20 cellular contexts compared by ENCODE assay signal in genomic region chr21:44263768-44264167, GRCh38. TPM values are rescaled to one million over a fixed set of nuclear protein-coding genes. Genes with fewer than 3 reads are reported as not detected.
DNase-seq lines count a peak whose midpoint lies in the region; ATAC-seq and TF ChIP-seq lines count a peak whose summit lies in the region.
"Had no signal": no experiment of that assay in that cellular context is flagged by ENCODE, and none has a peak within 500 bp of the region (broad histone marks: within the 10 kb centered on the region; RNA-seq: fewer than 3 reads in every experiment).

No MANE protein-coding gene starts in this region.

- TF ChIP-seq CTCF in chondrocyte (IDR thresholded peaks at IDR 0.05) (no peak), neural progenitor cell (IDR thresholded peaks at IDR 0.05) (no peak), lower lobe of right lung (IDR thresholded peaks at IDR 0.05) (no peak)

- peak overlapping the region; percentile 60 for H2AFZ ChIP-seq in neural progenitor cell (replicated peaks)

- H3K4me1 Mint-ChIP-seq in chondrocyte (ENCODE audit: low read depth) (peaks cover 3% of the 10 kb centered on the region), neural progenitor cell (peaks cover 5% of the 10 kb centered on the region)
- H3K4me1 Mint-ChIP-seq: T-cell had no signal

- WGBS in HUES64 = 73% methylated on average over 2 of the region's 4 CpGs

- no peak for ATAC-seq in lower lobe of right lung
- ATAC-seq: T-cell had no signal

- H3K4me2 ChIP-seq in BLaER1 (peak overlapping the region; percentile 85), neural progenitor cell (peak overlapping the region; percentile 71)

- H3K4me1 ChIP-seq in BLaER1 = peaks cover 67% of the 10 kb centered on the region
- H3K4me1 ChIP-seq in HUES64 (ENCODE audit: insufficient read depth, low read length) = peaks cover 9% of the 10 kb centered on the region; the same call in 1 of the 2 replicates
- H3K4me1 ChIP-seq in neural progenitor cell = peaks cover 11% of the 10 kb centered on the region
- no peaks in the 10 kb centered on the region for H3K4me1 ChIP-seq in lower lobe of right lung

- H3K27me3 Mint-ChIP-seq in chondrocyte (ENCODE audit: low read depth) (peaks cover 10% of the 10 kb centered on the region), neural progenitor cell (ENCODE audit: insufficient read depth, low read depth) (peaks cover 7% of the 10 kb centered on the region)
- H3K27me3 Mint-ChIP-seq: T-cell had no signal

- H3K9me3 ChIP-seq in BLaER1 (no peaks in the 10 kb centered on the region), HUES64 (ENCODE audit: insufficient read depth, low read depth, low read length) (no peaks in the 10 kb centered on the region), neural progenitor cell (ENCODE audit: low read depth) (no peaks in the 10 kb centered on the region), lower lobe of right lung (no peaks in the 10 kb centered on the region)

- peak; percentile 36 for DNase-seq in chondrocyte (ENCODE audit: low spot score)
- peak; percentile 40 for DNase-seq in neural progenitor cell (ENCODE audit: low spot score)
- DNase-seq in activated CD4-positive, alpha-beta T cell treated with anti-CD3 and anti-CD28 coated beads for 4 hours = no peak
- DNase-seq in lower lobe of right lung = no peak
- no peak for DNase-seq in NCI-H774 (lab: John Stamatoyannopoulos, UW)
- DNase-seq in effector CD8-positive, alpha-beta T cell (lab: John Stamatoyannopoulos, UW) = no peak
- DNase-seq: C1 segment of cervical spinal cord, DMS153, EL, HCEC 1CT, KG1, NCI-H1092, NCI-H1694, NCI-H510A treated with DMSO at 0.1 percent for 48 hours, T-cell had no signal

- H3K36me3 Mint-ChIP-seq in chondrocyte (ENCODE audit: low read depth) (peaks cover 2% of the 10 kb centered on the region), neural progenitor cell (no peaks in the 10 kb centered on the region)
- H3K36me3 Mint-ChIP-seq: T-cell had no signal

- no peak overlapping the region for H3K9ac ChIP-seq in BLaER1
- H3K9ac ChIP-seq in HUES64 (ENCODE audit: low read depth, low read length) = no peak overlapping the region
- H3K9ac ChIP-seq in neural progenitor cell = no peak overlapping the region

- no peak overlapping the region for H3K4me3 ChIP-seq in BLaER1
- no peak overlapping the region for H3K4me3 ChIP-seq in HUES64 (ENCODE audit: low read length)
- H3K4me3 ChIP-seq in neural progenitor cell = peak overlapping the region; percentile 9
- no peak overlapping the region for H3K4me3 ChIP-seq in lower lobe of right lung
- H3K4me3 ChIP-seq: SK-N-MC had no signal

- intact Hi-C loops in lower lobe of right lung (cut with DNase I) = no loop called here

- H3K27ac ChIP-seq in BLaER1 (peak overlapping the region; percentile 81), HUES64 (ENCODE audit: low read depth, low read length) (peak overlapping the region; percentile 49; the same call in 1 of the 2 replicates), neural progenitor cell (peak overlapping the region; percentile 63), lower lobe of right lung (no peak overlapping the region)
- H3K27ac ChIP-seq: 22Rv1, SK-N-MC had no signal

- peaks cover 9% of the 10 kb centered on the region for H3K9me3 Mint-ChIP-seq in chondrocyte (ENCODE audit: low read depth)
- peaks cover 10% of the 10 kb centered on the region for H3K9me3 Mint-ChIP-seq in neural progenitor cell
- H3K9me3 Mint-ChIP-seq: T-cell had no signal

- no peaks in the 10 kb centered on the region for H3K79me2 ChIP-seq in neural progenitor cell (ENCODE audit: low read depth)

- H4K20me1 ChIP-seq in BLaER1 (no peaks in the 10 kb centered on the region), neural progenitor cell (ENCODE audit: low read depth) (no peaks in the 10 kb centered on the region)

- H3K36me3 ChIP-seq in BLaER1 (no peaks in the 10 kb centered on the region), HUES64 (ENCODE audit: insufficient read depth, low read length) (no peaks in the 10 kb centered on the region), neural progenitor cell (no peaks in the 10 kb centered on the region), lower lobe of right lung (no peaks in the 10 kb centered on the region)

- H3F3A ChIP-seq in neural progenitor cell (ENCODE audit: low read depth) = peaks cover 14% of the 10 kb centered on the region

- H3K4me3 Mint-ChIP-seq in chondrocyte (ENCODE audit: unreplicated experiment) (no peak overlapping the region), neural progenitor cell (peak overlapping the region; percentile 55)
- H3K4me3 Mint-ChIP-seq: T-cell had no signal

- H3K27me3 ChIP-seq in BLaER1 = no peaks in the 10 kb centered on the region
- no peaks in the 10 kb centered on the region for H3K27me3 ChIP-seq in HUES64 (ENCODE audit: insufficient read depth, low read length)
- no peaks in the 10 kb centered on the region for H3K27me3 ChIP-seq in neural progenitor cell
- no peaks in the 10 kb centered on the region for H3K27me3 ChIP-seq in lower lobe of right lung (ENCODE audit: low read depth)

- no peak overlapping the region for H3K27ac Mint-ChIP-seq in chondrocyte (ENCODE audit: unreplicated experiment)
- H3K27ac Mint-ChIP-seq in neural progenitor cell = peak overlapping the region; percentile 81
- H3K27ac Mint-ChIP-seq: T-cell had no signal

RNA-seq across cellular contexts. Expression of gene DNMT3L, which starts 2.1 kb away (rescaled TPM):
- polyA plus RNA-seq in HUES64 (2013, experiment 1 of 2) = 0.20 TPM
- polyA plus RNA-seq in HUES64 (2013, experiment 2 of 2) = not detected
- total RNA-seq in chondrocyte = not detected in 3 replicates
- total RNA-seq in neural progenitor cell (ENCODE audit: low replicate concordance) = not detected in 2 replicates
- not detected for total RNA-seq in lower lobe of right lung
- total RNA-seq: MCF 10A, T-cell had no signal

RNA-seq across cellular contexts. Expression of gene AIRE, which starts 21.9 kb away (rescaled TPM):
- 0.15 TPM for polyA plus RNA-seq in HUES64 (2013, experiment 1 of 2)
- polyA plus RNA-seq in HUES64 (2013, experiment 2 of 2) = not detected
- total RNA-seq in chondrocyte (not detected in 3 replicates), neural progenitor cell (ENCODE audit: low replicate concordance) (not detected in 2 replicates), lower lobe of right lung (not detected)
- total RNA-seq: MCF 10A had no signal

RNA-seq across cellular contexts. Expression of gene ICOSLG, which starts 23.0 kb away (rescaled TPM):
- polyA plus RNA-seq in HUES64 (2013, experiment 1 of 2) = 1.5 TPM
- 1.2 TPM for polyA plus RNA-seq in HUES64 (2013, experiment 2 of 2)
- total RNA-seq in chondrocyte (1.3 to 5.2 TPM (median 5.1 TPM) in 3 replicates), neural progenitor cell (ENCODE audit: low replicate concordance) (0.22 and 0.25 TPM in 2 replicates), lower lobe of right lung (11.6 TPM)

RNA-seq across cellular contexts. Expression of gene PFKL, which starts 36.1 kb away (rescaled TPM):
- 50.3 TPM for polyA plus RNA-seq in HUES64 (2013, experiment 1 of 2)
- 61.5 TPM for polyA plus RNA-seq in HUES64 (2013, experiment 2 of 2)
- total RNA-seq in chondrocyte (112 to 129 TPM (median 129 TPM) in 3 replicates), neural progenitor cell (ENCODE audit: low replicate concordance) (48.7 and 126 TPM in 2 replicates), lower lobe of right lung (106 TPM)

Comparison
In these comparisons a context has a peak if more than half of its experiments do, and no peak if none do; other contexts are left out.
1. DNase-seq: peak in chondrocyte (single experiment) and neural progenitor cell (single experiment); none in activated CD4-positive, alpha-beta T cell treated with anti-CD3 and anti-CD28 coated beads for 4 hours (0 of 2), lower lobe of right lung (single experiment), NCI-H774 (single experiment) and effector CD8-positive, alpha-beta T cell (single experiment).